8 cellular contexts compared by ENCODE assay signal in the genomic region with DNA sequence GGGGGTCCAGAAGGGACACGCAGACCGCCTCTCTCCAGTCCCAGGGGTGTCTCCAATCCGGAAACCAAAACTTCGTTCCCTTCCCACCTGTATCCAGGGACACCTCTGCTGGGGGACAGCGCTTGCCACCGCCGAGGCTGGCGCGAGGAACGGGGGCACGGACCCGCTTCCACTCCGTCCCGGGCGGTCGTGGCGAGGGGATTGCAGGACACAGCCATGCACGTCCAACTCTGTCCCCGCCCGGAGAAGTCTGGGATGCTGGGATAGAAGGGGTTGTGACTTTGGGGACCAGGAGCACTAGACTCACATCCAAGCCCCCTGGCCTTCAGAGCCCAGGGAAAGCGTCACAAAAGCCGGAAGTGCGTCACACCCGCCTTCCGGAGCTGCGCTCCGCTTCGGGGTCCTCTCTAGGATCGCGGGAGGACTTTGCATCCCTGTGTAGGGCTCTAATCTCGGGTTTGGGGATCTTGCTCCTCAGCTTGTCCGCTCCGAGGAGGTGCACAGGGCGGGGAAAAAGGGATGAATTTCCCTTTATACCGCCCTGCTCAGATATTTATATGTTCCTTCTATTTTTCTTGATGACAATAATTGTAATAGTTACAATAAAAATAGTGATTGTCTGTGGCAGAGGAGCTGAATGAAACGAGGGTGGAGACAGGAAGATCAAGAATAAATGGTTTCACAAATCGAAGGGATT. TPM values are rescaled to one million over a fixed set of nuclear protein-coding genes. Genes with fewer than 3 reads are reported as not detected.
A peak's percentile ranks its signal among the peaks of the same experiment; 100 is the strongest.
DNase-seq lines count a peak whose midpoint lies in the region; ATAC-seq and TF ChIP-seq lines count a peak whose summit lies in the region.

A gene (minus strand): TSS at position 348 of the 697 bp plus-strand sequence. CDS start 3,707 bp downstream, outside the sequence.

- H3K27me3 ChIP-seq in GM06990 (replicated peaks; ENCODE audit: control insufficient read depth, insufficient read depth, low read length) = no peaks in the 10 kb centered on the region
- no peaks in the 10 kb centered on the region for H3K27me3 ChIP-seq in SU-DHL-6 (ENCODE audit: low read length)
- no peaks in the 10 kb centered on the region for H3K27me3 ChIP-seq in adipocyte (replicated peaks; ENCODE audit: control insufficient read depth, insufficient read depth, low read length)
- H3K27me3 ChIP-seq in heart left ventricle = no peaks in the 10 kb centered on the region
- no peaks in the 10 kb centered on the region for H3K27me3 ChIP-seq in trophoblast cell (ENCODE audit: insufficient read depth, low read length)
- no peaks in the 10 kb centered on the region for H3K27me3 ChIP-seq in transverse colon

- H3K9ac ChIP-seq in SU-DHL-6 (ENCODE audit: low read length) (peak within 1 kb of the TSS; percentile 68), adipocyte (ENCODE audit: low read length) (peak within 1 kb of the TSS; percentile 99), trophoblast cell (ENCODE audit: low read length) (peak within 1 kb of the TSS; percentile 90)

- no peak within 1 kb of the TSS for H2BK12ac ChIP-seq in trophoblast cell (ENCODE audit: low read length)

- TF ChIP-seq EP300 in transverse colon (IDR thresholded peaks at IDR 0.05; ENCODE audit: low read depth) = no peak

- peak within 1 kb of the TSS; percentile 67 for H3K4me2 ChIP-seq in SU-DHL-6 (ENCODE audit: low read depth, low read length, poor library complexity, severe bottlenecking)
- H3K4me2 ChIP-seq in trophoblast cell (ENCODE audit: low read length) = peak within 1 kb of the TSS; percentile 95

- peak within 1 kb of the TSS; percentile 97 for H3K4me3 ChIP-seq in GM06990 (replicated peaks; ENCODE audit: low read depth, low read length)
- peak within 1 kb of the TSS; percentile 65 for H3K4me3 ChIP-seq in SU-DHL-6 (ENCODE audit: insufficient read depth, low read length, poor library complexity, severe bottlenecking)
- peak within 1 kb of the TSS; percentile 99 for H3K4me3 ChIP-seq in adipocyte (ENCODE audit: low read length)
- peak within 1 kb of the TSS; percentile 54 to 99 (median 83) for H3K4me3 ChIP-seq in heart left ventricle
- H3K4me3 ChIP-seq in trophoblast cell (ENCODE audit: low read depth, low read length) = peak within 1 kb of the TSS; percentile 95
- H3K4me3 ChIP-seq in transverse colon = peak within 1 kb of the TSS; percentile 72 to 96 (median 78)

- peaks cover 4% of the 10 kb centered on the region for H3K79me1 ChIP-seq in trophoblast cell (ENCODE audit: low read length)

- peak within 1 kb of the TSS; percentile 94 for H4K91ac ChIP-seq in trophoblast cell (ENCODE audit: low read depth, low read length)

- intact Hi-C loops in heart left ventricle (cut with DNase I) (loop anchor here in 5 of 10 donors (5.0 to 10.0 kb wide), 4 partner anchors 47 to 117 kb away; a partner anchor contains a TSS), transverse colon (cut with DNase I; ENCODE audit: low total_unique reads) (no loop called here)

- H3F3A ChIP-seq in SU-DHL-6 (ENCODE audit: insufficient read depth) = peaks cover 28% of the 10 kb centered on the region

- H3K4me1 ChIP-seq in adipocyte (ENCODE audit: control insufficient read depth, insufficient read depth, low read length) (peaks cover 10% of the 10 kb centered on the region), heart left ventricle (peaks cover 0 to 26% (median 15%) of the 10 kb centered on the region in 12 donors), trophoblast cell (ENCODE audit: control insufficient read depth in 1 of 2, insufficient read depth in 2 of 2, low read length in 2 of 2) (peaks cover 4% of the 10 kb centered on the region in 2 experiments), transverse colon (peaks cover 2 to 23% (median 10%) of the 10 kb centered on the region in 4 donors)

- peak within 1 kb of the TSS; percentile 100 for H4K8ac ChIP-seq in trophoblast cell (ENCODE audit: low read depth, low read length)

- peak within 1 kb of the TSS; percentile 68 for H2AFZ ChIP-seq in SU-DHL-6 (ENCODE audit: low read depth, low read length, severe bottlenecking)
- peak within 1 kb of the TSS; percentile 98 for H2AFZ ChIP-seq in trophoblast cell (ENCODE audit: insufficient read depth, low read length, poor library complexity)

- H3K9me3 ChIP-seq in SU-DHL-6 (ENCODE audit: insufficient read depth, low read length) (no peaks in the 10 kb centered on the region), adipocyte (ENCODE audit: control insufficient read depth, low read length) (peaks cover 9% of the 10 kb centered on the region), heart left ventricle (peaks cover 0 to 23% (median 2%) of the 10 kb centered on the region in 12 donors), trophoblast cell (ENCODE audit: insufficient read depth, low read depth, low read length) (no peaks in the 10 kb centered on the region), transverse colon (peaks cover 0 to 12% of the 10 kb centered on the region in 2 donors)

- peak within 1 kb of the TSS; percentile 100 for H3K18ac ChIP-seq in trophoblast cell (ENCODE audit: low read length)

- no peaks in the 10 kb centered on the region for H3K9me2 ChIP-seq in SU-DHL-6 (replicated peaks; ENCODE audit: insufficient read depth, low read length)

- H3K36me3 ChIP-seq in GM06990 (ENCODE audit: control insufficient read depth, insufficient read depth, low read length) (peaks cover 3% of the 10 kb centered on the region), SU-DHL-6 (ENCODE audit: low read length) (peaks cover 8% of the 10 kb centered on the region; the same call in 1 of the 2 replicates), adipocyte (ENCODE audit: control insufficient read depth, insufficient read depth, low read length, severe bottlenecking) (peaks cover 22% of the 10 kb centered on the region), heart left ventricle (peaks cover 0 to 49% (median 30%) of the 10 kb centered on the region in 9 donors), trophoblast cell (ENCODE audit: control insufficient read depth in 1 of 2, insufficient read depth in 2 of 2, low read length in 2 of 2) (peaks cover 4 to 9% of the 10 kb centered on the region in 2 experiments), transverse colon (peaks cover 0 to 15% (median 3%) of the 10 kb centered on the region in 4 donors)

- peak within 1 kb of the TSS; percentile 77 for H2BK5ac ChIP-seq in trophoblast cell (ENCODE audit: low read depth, low read length, poor library complexity)

- no peaks in the 10 kb centered on the region for H4K20me1 ChIP-seq in SU-DHL-6 (ENCODE audit: low read depth, low read length)

- no peak for TF ChIP-seq CTCF in GM06990 (IDR thresholded peaks at IDR 0.05; ENCODE audit: insufficient read depth, low read length, poor library complexity, severe bottlenecking)
- no peak for TF ChIP-seq CTCF in SU-DHL-6 (IDR thresholded peaks at IDR 0.05; ENCODE audit: insufficient read depth, low read length, poor library complexity, severe bottlenecking)
- TF ChIP-seq CTCF in heart left ventricle (IDR thresholded peaks at IDR 0.05) = no peak
- TF ChIP-seq CTCF in transverse colon (IDR thresholded peaks at IDR 0.05) = no peak

- no peak within 1 kb of the TSS for H3K23ac ChIP-seq in trophoblast cell (ENCODE audit: low read length)

- H3K4ac ChIP-seq in trophoblast cell (ENCODE audit: low read depth, low read length) = peak within 1 kb of the TSS; percentile 95

- H2AK5ac ChIP-seq in trophoblast cell (ENCODE audit: low read length) = peak within 1 kb of the TSS; percentile 96

- TF ChIP-seq POLR2A in heart left ventricle (IDR thresholded peaks at IDR 0.05) (peak in 1 of 2 donors; percentile 72), transverse colon (IDR thresholded peaks at IDR 0.05) (peak; percentile 81)

- H3K27ac ChIP-seq in SU-DHL-6 (ENCODE audit: low read depth, low read length) (0 out of 2 replicates have a peak within 1 kb of the TSS, but pooled peaks have one; percentile 2), heart left ventricle (peak within 1 kb of the TSS; percentile 6 to 95 (median 86)), trophoblast cell (ENCODE audit: low read depth, low read length) (no peak within 1 kb of the TSS), transverse colon (peak within 1 kb of the TSS; percentile 79 to 86 (median 84))

- in situ Hi-C loops in transverse colon (cut with MboI; ENCODE audit: low pct_ligation_motif_present in 1 of 4, low pct_unique_long_range_greater_than_20kb in 1 of 4, low sequenced_read_pairs in 3 of 4) = loop anchor here in 1 of 4 donors (10.0 kb wide), 1 partner anchor 47 kb away; a partner anchor contains a TSS

- H3K14ac ChIP-seq in trophoblast cell (ENCODE audit: low read length) = peak within 1 kb of the TSS; percentile 98

- H3K79me2 ChIP-seq in SU-DHL-6 (ENCODE audit: insufficient read depth, low read length) (peaks cover 33% of the 10 kb centered on the region), trophoblast cell (ENCODE audit: control insufficient read depth, insufficient read depth, low read length, poor library complexity) (peaks cover 4% of the 10 kb centered on the region)

- WGBS in heart left ventricle, 4 donors = 0 to 1% (median 1%) methylated on average over 12 to 37 of the region's 37 CpGs
- no CpG with 5 or more reads among the region's 37 CpGs for WGBS in trophoblast cell (ENCODE audit: extremely low coverage, insufficient coverage, insufficient read length)
- WGBS in transverse colon (ENCODE audit: low coverage in 1 of 2), 2 donors = 0 to 1% methylated on average over 12 to 21 of the region's 37 CpGs

- DNase-seq in GM06990 (ENCODE audit: extremely low read depth, insufficient read length) (peak; percentile 83), NCI-H1105 (lab: John Stamatoyannopoulos, UW) (peak; percentile 95), adipocyte (ENCODE audit: low read depth) (peak; percentile 96), heart left ventricle (peak; percentile 91 to 94 (median 93)), trophoblast cell (peak; percentile 80 to 83), transverse colon (peak; percentile 90)

- ATAC-seq in HG02571 (IDR thresholded peaks at IDR 0.05; ENCODE audit: unreplicated experiment) (peak; percentile 93), heart left ventricle (peak; percentile 98 to 100 (median 98))

- peak within 1 kb of the TSS; percentile 99 for H4K12ac ChIP-seq in trophoblast cell (ENCODE audit: low read depth, low read length)

- H2BK120ac ChIP-seq in trophoblast cell (ENCODE audit: insufficient read depth, low read length, poor library complexity) = peak within 1 kb of the TSS; percentile 82

RNA-seq across cellular contexts. Expression of the gene that starts here (rescaled TPM):
- total RNA-seq in heart left ventricle (1 to 10 TPM; 4.7 to 7.1 (median 5.3) TPM), transverse colon (1 to 10 TPM in 2 of 4 donors, under 1 TPM in 1, not detected in 1; 0.40 to 4.2 (median 4.1) TPM)
- polyA plus RNA-seq in heart left ventricle = 1 to 10 TPM; 5.8 to 6.6 TPM
- 4.3 and 4.6 TPM in 2 replicates for polyA plus RNA-seq in trophoblast cell (2013)
